25 cellular contexts compared by ENCODE assay signal in the genomic region with DNA sequence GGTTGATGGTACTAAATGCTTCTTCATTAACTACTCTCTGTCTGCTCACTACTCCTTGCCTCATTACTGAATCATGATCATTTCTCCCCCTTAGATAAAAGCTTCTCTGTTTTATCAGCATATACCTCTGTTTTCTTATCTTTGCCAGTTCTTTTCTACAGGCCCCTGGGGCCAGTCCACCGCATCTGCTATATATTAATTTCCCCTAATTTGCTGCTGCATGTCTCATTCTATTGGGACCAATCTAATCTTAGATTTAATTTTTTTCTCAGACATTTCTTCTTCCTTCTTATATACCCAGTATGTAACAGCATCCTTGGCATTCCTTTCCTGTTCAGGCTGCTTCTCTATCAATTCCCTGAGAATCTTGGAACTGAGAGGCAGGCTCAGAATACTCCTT. TPM values are rescaled to one million over a fixed set of nuclear protein-coding genes. Genes with fewer than 3 reads are reported as not detected.
"Had no signal": no experiment of that assay in that cellular context is flagged by ENCODE, and none has a peak within 500 bp of the region (broad histone marks: within the 10 kb centered on the region; RNA-seq: fewer than 3 reads in every experiment).

No MANE protein-coding gene starts in this region.

- H3K27me3 ChIP-seq: cardiac muscle cell, colonic mucosa, SJSA1 had no signal

- H3K27ac ChIP-seq: cardiac muscle cell, colonic mucosa, SJSA1 had no signal

- H3K4me1 ChIP-seq: colonic mucosa, SJSA1 had no signal

- H3K36me3 ChIP-seq: cardiac muscle cell, colonic mucosa, SJSA1 had no signal

- H3K4me3 ChIP-seq: cardiac muscle cell, colonic mucosa, SJSA1 had no signal

- H3K9me3 ChIP-seq: colonic mucosa, SJSA1 had no signal

- FAIRE-seq: TTC549 had no signal

- ATAC-seq: activated CD4-positive, alpha-beta T cell treated with anti-CD3 and anti-CD28 coated beads for 36 hours; activated CD8-positive, alpha-beta T cell treated with anti-CD3 and anti-CD28 coated beads, Interleukin-2, amount 10 ng/mL, durations not matched to agents 7 days and 5 days; Panc1 had no signal

- DNase-seq: activated CD4-positive, alpha-beta T cell treated with anti-CD3 and anti-CD28 coated beads for 36 hours; activated CD4-positive, alpha-beta T cell treated with anti-CD3 and anti-CD28 coated beads, Interleukin-2, amount 10 ng/mL, durations not matched to agents 7 days and 5 days; activated CD4-positive, alpha-beta T cell treated with anti-CD3 and anti-CD28 coated beads, Interleukin-2, amount 50 U/mL, for 48 hours; activated CD8-positive, alpha-beta T cell treated with anti-CD3 and anti-CD28 coated beads, Interleukin-2, amount 10 ng/mL, durations not matched to agents 7 days and 5 days; activated gamma-delta T cell; activated naive CD4-positive, alpha-beta T cell treated with Interleukin-2 at 50 U/mL for 16 hours; activated T-cell treated with anti-CD3 and anti-CD28 coated beads, Interleukin-2, amount 50 U/mL, for 24 hours; anterior cingulate cortex; colonic mucosa; MM.1S; MV-4-11; NCI-H1092; NCI-H1436 treated with DMSO at 0.1 percent for 48 hours; NCI-H1694 treated with DMSO at 0.1 percent for 48 hours; NCI-H2029; NCI-H345; NCI-H524 treated with DMSO at 0.1 percent for 48 hours; RPMI8226; SHP77 treated with DMSO at 0.1 percent for 48 hours had no signal

RNA-seq across cellular contexts. Expression of a gene that starts 51.2 kb away (rescaled TPM):
- total RNA-seq: activated CD4-positive, alpha-beta T cell treated with anti-CD3 and anti-CD28 coated beads for 36 hours; activated CD4-positive, alpha-beta T cell treated with anti-CD3 and anti-CD28 coated beads, Interleukin-2, amount 10 ng/mL, durations not matched to agents 7 days and 5 days; activated CD8-positive, alpha-beta T cell treated with anti-CD3 and anti-CD28 coated beads, Interleukin-2, amount 10 ng/mL, durations not matched to agents 7 days and 5 days; activated T-helper 2 cell treated with anti-CD3 and anti-CD28 coated beads, Interferon-gamma antibody, Interleukin-2, Interleukin-4, amounts not matched to agents 10 μg/mL and 5 μg/mL and 100 μg/mL, durations not matched to agents 14 hours and 24 hours and 36 hours; NCI-H460 had no signal
